ENCODE assay signal across 1 cellular context in the genomic region with DNA sequence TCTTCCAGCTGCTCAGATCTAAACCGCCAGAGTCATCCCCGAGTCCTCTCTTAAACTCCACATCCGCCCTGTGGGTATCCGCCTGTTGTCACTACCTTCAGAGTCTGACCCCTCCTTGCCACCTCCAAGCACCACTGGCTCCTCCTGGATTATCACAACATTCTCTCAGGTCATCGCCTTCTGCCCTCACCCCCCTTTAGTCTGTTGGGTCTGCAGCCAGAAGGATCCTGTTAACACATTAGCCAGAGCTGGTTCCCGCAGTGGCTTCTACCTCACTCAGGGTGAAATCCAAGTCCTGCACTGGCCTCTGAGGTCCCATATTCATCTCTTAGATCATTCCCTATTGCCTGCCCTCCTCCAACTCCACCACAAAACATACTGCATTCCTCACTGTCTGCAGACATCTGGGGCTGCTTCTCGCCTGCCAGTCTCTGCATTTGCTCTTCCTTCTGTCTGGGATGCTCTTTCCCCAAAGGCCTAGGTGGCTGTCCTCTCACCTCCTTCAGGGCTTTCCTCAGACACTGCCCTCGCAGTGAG.
TF ChIP-seq lines count a peak whose summit lies in the region.

No MANE protein-coding gene starts in this region.

TF ChIP-seq in WTC11, 78 proteins besides CTCF, POLR2A, EP300 and RAD21 (continued from another document):
- TF ChIP-seq ESRRA (CRISPR knock-in tag; IDR thresholded peaks at IDR 0.05; ENCODE audit: borderline replicate concordance) (no peak), RORB (CRISPR knock-in tag; IDR thresholded peaks at IDR 0.05) (no peak), ZNF263 (CRISPR knock-in tag; IDR thresholded peaks at IDR 0.05; ENCODE audit: low read depth) (no peak), NR3C1 (CRISPR knock-in tag; conservative IDR thresholded peaks at IDR 0.05; ENCODE audit: low read depth) (no peak), HMGA2 (CRISPR knock-in tag; IDR thresholded peaks at IDR 0.05) (no peak), TP53 (CRISPR knock-in tag; IDR thresholded peaks at IDR 0.05) (no peak), JUN (CRISPR knock-in tag; IDR thresholded peaks at IDR 0.05) (no peak), FOXJ3 (CRISPR knock-in tag; IDR thresholded peaks at IDR 0.05; ENCODE audit: borderline replicate concordance) (no peak), NR1H2 (CRISPR knock-in tag; IDR thresholded peaks at IDR 0.05) (no peak), SP1 (CRISPR knock-in tag; conservative IDR thresholded peaks at IDR 0.05) (no peak), FOXK1 (CRISPR knock-in tag; IDR thresholded peaks at IDR 0.05) (no peak), ATF1 (CRISPR knock-in tag; IDR thresholded peaks at IDR 0.05) (no peak)
- TF ChIP-seq, protein P1, sequence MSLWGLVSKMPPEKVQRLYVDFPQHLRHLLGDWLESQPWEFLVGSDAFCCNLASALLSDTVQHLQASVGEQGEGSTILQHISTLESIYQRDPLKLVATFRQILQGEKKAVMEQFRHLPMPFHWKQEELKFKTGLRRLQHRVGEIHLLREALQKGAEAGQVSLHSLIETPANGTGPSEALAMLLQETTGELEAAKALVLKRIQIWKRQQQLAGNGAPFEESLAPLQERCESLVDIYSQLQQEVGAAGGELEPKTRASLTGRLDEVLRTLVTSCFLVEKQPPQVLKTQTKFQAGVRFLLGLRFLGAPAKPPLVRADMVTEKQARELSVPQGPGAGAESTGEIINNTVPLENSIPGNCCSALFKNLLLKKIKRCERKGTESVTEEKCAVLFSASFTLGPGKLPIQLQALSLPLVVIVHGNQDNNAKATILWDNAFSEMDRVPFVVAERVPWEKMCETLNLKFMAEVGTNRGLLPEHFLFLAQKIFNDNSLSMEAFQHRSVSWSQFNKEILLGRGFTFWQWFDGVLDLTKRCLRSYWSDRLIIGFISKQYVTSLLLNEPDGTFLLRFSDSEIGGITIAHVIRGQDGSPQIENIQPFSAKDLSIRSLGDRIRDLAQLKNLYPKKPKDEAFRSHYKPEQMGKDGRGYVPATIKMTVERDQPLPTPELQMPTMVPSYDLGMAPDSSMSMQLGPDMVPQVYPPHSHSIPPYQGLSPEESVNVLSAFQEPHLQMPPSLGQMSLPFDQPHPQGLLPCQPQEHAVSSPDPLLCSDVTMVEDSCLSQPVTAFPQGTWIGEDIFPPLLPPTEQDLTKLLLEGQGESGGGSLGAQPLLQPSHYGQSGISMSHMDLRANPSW (CRISPR knock-in tag; conservative IDR thresholded peaks at IDR 0.05; ENCODE audit: low read depth): no peak
- TF ChIP-seq, protein P2, sequence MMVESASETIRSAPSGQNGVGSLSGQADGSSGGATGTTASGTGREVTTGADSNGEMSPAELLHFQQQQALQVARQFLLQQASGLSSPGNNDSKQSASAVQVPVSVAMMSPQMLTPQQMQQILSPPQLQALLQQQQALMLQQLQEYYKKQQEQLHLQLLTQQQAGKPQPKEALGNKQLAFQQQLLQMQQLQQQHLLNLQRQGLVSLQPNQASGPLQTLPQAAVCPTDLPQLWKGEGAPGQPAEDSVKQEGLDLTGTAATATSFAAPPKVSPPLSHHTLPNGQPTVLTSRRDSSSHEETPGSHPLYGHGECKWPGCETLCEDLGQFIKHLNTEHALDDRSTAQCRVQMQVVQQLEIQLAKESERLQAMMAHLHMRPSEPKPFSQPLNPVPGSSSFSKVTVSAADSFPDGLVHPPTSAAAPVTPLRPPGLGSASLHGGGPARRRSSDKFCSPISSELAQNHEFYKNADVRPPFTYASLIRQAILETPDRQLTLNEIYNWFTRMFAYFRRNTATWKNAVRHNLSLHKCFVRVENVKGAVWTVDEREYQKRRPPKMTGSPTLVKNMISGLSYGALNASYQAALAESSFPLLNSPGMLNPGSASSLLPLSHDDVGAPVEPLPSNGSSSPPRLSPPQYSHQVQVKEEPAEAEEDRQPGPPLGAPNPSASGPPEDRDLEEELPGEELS (CRISPR knock-in tag; IDR thresholded peaks at IDR 0.05): no peak
- TF ChIP-seq, protein P3, sequence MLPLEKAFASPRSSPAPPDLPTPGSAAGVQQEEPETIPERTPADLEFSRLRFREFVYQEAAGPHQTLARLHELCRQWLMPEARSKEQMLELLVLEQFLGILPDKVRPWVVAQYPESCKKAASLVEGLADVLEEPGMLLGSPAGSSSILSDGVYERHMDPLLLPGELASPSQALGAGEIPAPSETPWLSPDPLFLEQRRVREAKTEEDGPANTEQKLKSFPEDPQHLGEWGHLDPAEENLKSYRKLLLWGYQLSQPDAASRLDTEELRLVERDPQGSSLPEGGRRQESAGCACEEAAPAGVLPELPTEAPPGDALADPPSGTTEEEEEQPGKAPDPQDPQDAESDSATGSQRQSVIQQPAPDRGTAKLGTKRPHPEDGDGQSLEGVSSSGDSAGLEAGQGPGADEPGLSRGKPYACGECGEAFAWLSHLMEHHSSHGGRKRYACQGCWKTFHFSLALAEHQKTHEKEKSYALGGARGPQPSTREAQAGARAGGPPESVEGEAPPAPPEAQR (CRISPR knock-in tag; IDR thresholded peaks at IDR 0.05): no peak
- TF ChIP-seq, protein P4, sequence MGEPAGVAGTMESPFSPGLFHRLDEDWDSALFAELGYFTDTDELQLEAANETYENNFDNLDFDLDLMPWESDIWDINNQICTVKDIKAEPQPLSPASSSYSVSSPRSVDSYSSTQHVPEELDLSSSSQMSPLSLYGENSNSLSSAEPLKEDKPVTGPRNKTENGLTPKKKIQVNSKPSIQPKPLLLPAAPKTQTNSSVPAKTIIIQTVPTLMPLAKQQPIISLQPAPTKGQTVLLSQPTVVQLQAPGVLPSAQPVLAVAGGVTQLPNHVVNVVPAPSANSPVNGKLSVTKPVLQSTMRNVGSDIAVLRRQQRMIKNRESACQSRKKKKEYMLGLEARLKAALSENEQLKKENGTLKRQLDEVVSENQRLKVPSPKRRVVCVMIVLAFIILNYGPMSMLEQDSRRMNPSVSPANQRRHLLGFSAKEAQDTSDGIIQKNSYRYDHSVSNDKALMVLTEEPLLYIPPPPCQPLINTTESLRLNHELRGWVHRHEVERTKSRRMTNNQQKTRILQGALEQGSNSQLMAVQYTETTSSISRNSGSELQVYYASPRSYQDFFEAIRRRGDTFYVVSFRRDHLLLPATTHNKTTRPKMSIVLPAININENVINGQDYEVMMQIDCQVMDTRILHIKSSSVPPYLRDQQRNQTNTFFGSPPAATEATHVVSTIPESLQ (CRISPR knock-in tag; IDR thresholded peaks at IDR 0.05): no peak
